1 cellular context compared by ENCODE assay signal in the genomic region with DNA sequence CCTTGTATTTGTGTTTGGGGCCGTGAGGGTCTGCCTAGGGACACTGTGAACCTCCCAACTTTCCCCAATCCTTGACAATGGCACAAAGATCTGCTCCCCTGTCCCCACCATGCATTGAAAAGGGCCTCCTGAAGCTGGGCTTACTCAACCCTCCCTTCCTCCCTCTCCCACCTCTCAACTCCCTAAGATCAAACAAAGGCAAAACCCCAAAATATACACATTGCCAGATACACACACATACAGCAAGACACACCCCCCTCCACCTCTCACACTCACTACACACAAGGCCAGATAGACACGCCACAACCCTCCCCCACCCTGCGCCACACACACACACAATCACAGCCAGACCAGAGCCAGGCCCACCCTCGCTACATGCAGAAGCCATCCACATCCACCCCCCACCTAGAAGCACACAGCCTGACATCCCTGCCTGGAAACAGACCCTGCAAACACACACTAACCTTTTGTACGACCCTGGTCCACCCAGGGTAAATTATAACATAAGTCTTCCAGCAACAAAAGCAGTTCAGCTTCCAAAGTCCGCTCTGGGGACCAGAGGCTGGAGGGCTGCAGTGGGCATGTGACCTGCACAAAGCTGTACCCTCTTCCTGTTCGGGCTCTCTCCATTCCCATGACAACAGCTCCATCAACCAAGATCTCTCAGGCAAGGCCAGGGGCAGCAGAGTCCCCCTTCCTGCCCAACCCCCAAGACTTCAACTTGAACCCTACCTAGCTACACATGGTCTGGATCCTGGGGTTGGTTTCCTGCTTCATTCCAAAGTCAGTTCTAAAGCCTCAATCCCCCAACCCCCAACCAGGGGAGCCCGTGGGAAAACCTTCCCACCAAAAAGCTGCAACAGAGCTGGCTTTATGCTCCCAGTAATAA.
TF ChIP-seq lines count a peak whose summit lies in the region.

No MANE protein-coding gene starts in this region.

TF ChIP-seq in H1, 55 proteins besides CTCF, POLR2A, EP300 and RAD21:
- TF ChIP-seq CHD1 (IDR thresholded peaks at IDR 0.05; ENCODE audit: low read depth, low read length): no peak
- TF ChIP-seq SP2 (IDR thresholded peaks at IDR 0.05; ENCODE audit: low read length): no peak
- TF ChIP-seq ASH2L (IDR thresholded peaks at IDR 0.05; ENCODE audit: low read length): peak; percentile 3
- no peak for TF ChIP-seq CHD2 (IDR thresholded peaks at IDR 0.05; ENCODE audit: low read length)
- no peak for TF ChIP-seq HDAC6 (IDR thresholded peaks at IDR 0.05; ENCODE audit: low read depth, low read length)
- TF ChIP-seq SAP30 (IDR thresholded peaks at IDR 0.05; ENCODE audit: insufficient read depth, insufficient replicate concordance, low read length): no peak
- no peak for TF ChIP-seq CBX8 (IDR thresholded peaks at IDR 0.05; ENCODE audit: borderline replicate concordance, low read depth, low read length)
- TF ChIP-seq MAX (IDR thresholded peaks at IDR 0.05): no peak
- no peak for TF ChIP-seq CTBP2 (IDR thresholded peaks at IDR 0.05; ENCODE audit: borderline replicate concordance, insufficient read depth, insufficient read length, low read length)
- TF ChIP-seq BRCA1 (IDR thresholded peaks at IDR 0.05; ENCODE audit: low read depth, low read length): no peak
- TF ChIP-seq NANOG (IDR thresholded peaks at IDR 0.05; ENCODE audit: insufficient read depth, low read depth, low read length, poor library complexity, severe bottlenecking): no peak
- TF ChIP-seq SUZ12 (IDR thresholded peaks at IDR 0.05; ENCODE audit: low read length): no peak
- no peak for TF ChIP-seq CEBPB (IDR thresholded peaks at IDR 0.05; ENCODE audit: low read depth, low read length)
- TF ChIP-seq, protein P1, sequence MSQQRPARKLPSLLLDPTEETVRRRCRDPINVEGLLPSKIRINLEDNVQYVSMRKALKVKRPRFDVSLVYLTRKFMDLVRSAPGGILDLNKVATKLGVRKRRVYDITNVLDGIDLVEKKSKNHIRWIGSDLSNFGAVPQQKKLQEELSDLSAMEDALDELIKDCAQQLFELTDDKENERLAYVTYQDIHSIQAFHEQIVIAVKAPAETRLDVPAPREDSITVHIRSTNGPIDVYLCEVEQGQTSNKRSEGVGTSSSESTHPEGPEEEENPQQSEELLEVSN (IDR thresholded peaks at IDR 0.05): no peak
- TF ChIP-seq MAFK (IDR thresholded peaks at IDR 0.05; ENCODE audit: low read depth, low read length): no peak
- peak in 1 of 2 experiments; percentile 49; a peak in 1 of 4 replicates for TF ChIP-seq SIN3A (conservative IDR thresholded peaks at IDR 0.05 in 1 of 2, IDR thresholded peaks at IDR 0.05 in 1 of 2; ENCODE audit: low read depth in 1 of 2, low read length in 2 of 2)
- TF ChIP-seq RBBP5 (IDR thresholded peaks at IDR 0.05; ENCODE audit: borderline replicate concordance, low read depth, low read length): no peak
- TF ChIP-seq, protein P2, sequence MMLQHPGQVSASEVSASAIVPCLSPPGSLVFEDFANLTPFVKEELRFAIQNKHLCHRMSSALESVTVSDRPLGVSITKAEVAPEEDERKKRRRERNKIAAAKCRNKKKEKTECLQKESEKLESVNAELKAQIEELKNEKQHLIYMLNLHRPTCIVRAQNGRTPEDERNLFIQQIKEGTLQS (IDR thresholded peaks at IDR 0.05; ENCODE audit: insufficient read depth, low read depth, low read length): no peak
- no peak for TF ChIP-seq JUN (IDR thresholded peaks at IDR 0.05; ENCODE audit: low read depth, low read length)
- TF ChIP-seq SP4 (IDR thresholded peaks at IDR 0.05; ENCODE audit: low read length): no peak
- no peak for TF ChIP-seq RNF2 (IDR thresholded peaks at IDR 0.05; ENCODE audit: borderline replicate concordance, low read depth, low read length, missing control alignments, poor library complexity, severe bottlenecking)
- no peak for TF ChIP-seq SIX5 (IDR thresholded peaks at IDR 0.05; ENCODE audit: low read depth, low read length)
- peak; percentile 33; the same call in 1 of the 2 replicates for TF ChIP-seq USF2 (IDR thresholded peaks at IDR 0.05; ENCODE audit: low read length)
- TF ChIP-seq CBX5 (IDR thresholded peaks at IDR 0.05; ENCODE audit: low read depth, low read length): no peak
- TF ChIP-seq JUND (IDR thresholded peaks at IDR 0.05; ENCODE audit: low read length): no peak
- no peak for TF ChIP-seq POU5F1 (IDR thresholded peaks at IDR 0.05; ENCODE audit: low read depth, low read length)
